In genomic region chr15:63458021-63458420, GRCh38 we compare ENCODE assay signal across 2 cellular contexts.
A peak's percentile ranks its signal among the peaks of the same experiment; 100 is the strongest.
TF ChIP-seq lines count a peak whose summit lies in the region.

No MANE protein-coding gene starts in this region.

TF ChIP-seq in HepG2, 621 proteins besides CTCF, POLR2A, EP300 and RAD21:
- no peak for TF ChIP-seq ZBTB7B (CRISPR knock-in tag; IDR thresholded peaks at IDR 0.05)
- no peak for TF ChIP-seq ZFP36L2 (CRISPR knock-in tag; IDR thresholded peaks at IDR 0.05)
- TF ChIP-seq MAFF (IDR thresholded peaks at IDR 0.05; ENCODE audit: low read depth, low read length), result 0 out of 2 replicates have a peak, but pooled peaks have one; percentile 21
- no peak for TF ChIP-seq SAFB2 (CRISPR knock-in tag; IDR thresholded peaks at IDR 0.05; ENCODE audit: borderline replicate concordance, low read depth)
- TF ChIP-seq ZNF263 (CRISPR knock-in tag; IDR thresholded peaks at IDR 0.05), result no peak
- TF ChIP-seq, protein P1, sequence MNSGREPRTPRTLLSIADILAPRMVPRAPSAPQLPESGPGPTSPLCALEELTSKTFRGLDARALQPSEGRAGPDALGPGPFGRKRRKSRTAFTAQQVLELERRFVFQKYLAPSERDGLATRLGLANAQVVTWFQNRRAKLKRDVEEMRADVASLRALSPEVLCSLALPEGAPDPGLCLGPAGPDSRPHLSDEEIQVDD (CRISPR knock-in tag; IDR thresholded peaks at IDR 0.05; ENCODE audit: borderline replicate concordance), result no peak
- no peak for TF ChIP-seq HDAC6 (IDR thresholded peaks at IDR 0.05; ENCODE audit: low read depth, low read length)
- TF ChIP-seq, protein P2, sequence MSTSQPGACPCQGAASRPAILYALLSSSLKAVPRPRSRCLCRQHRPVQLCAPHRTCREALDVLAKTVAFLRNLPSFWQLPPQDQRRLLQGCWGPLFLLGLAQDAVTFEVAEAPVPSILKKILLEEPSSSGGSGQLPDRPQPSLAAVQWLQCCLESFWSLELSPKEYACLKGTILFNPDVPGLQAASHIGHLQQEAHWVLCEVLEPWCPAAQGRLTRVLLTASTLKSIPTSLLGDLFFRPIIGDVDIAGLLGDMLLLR (CRISPR knock-in tag; IDR thresholded peaks at IDR 0.05), result no peak
- no peak for TF ChIP-seq ERF (CRISPR knock-in tag; IDR thresholded peaks at IDR 0.05)
- TF ChIP-seq SMYD3 (CRISPR knock-in tag; IDR thresholded peaks at IDR 0.05), result no peak
- TF ChIP-seq RFX5 (IDR thresholded peaks at IDR 0.05; ENCODE audit: low read depth, low read length), result no peak
- peak; percentile 35 to 47; a peak in 3 of 4 replicates for TF ChIP-seq MAFK (conservative IDR thresholded peaks at IDR 0.05 in 1 of 2, IDR thresholded peaks at IDR 0.05 in 1 of 2; ENCODE audit: low read length in 2 of 2)
- TF ChIP-seq, protein P3, sequence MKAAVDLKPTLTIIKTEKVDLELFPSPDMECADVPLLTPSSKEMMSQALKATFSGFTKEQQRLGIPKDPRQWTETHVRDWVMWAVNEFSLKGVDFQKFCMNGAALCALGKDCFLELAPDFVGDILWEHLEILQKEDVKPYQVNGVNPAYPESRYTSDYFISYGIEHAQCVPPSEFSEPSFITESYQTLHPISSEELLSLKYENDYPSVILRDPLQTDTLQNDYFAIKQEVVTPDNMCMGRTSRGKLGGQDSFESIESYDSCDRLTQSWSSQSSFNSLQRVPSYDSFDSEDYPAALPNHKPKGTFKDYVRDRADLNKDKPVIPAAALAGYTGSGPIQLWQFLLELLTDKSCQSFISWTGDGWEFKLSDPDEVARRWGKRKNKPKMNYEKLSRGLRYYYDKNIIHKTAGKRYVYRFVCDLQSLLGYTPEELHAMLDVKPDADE (CRISPR knock-in tag; IDR thresholded peaks at IDR 0.05), result no peak

TF ChIP-seq in K562, 482 proteins besides CTCF, POLR2A, EP300 and RAD21:
- TF ChIP-seq ZNF316 (IDR thresholded peaks at IDR 0.05) (peak; percentile 49), PRMT5 (CRISPR knock-in tag; IDR thresholded peaks at IDR 0.05) (no peak)
